ENCODE assay signal across 8 cellular contexts in genomic region chr12:6891637-6892036, GRCh38. TPM values are rescaled to one million over a fixed set of nuclear protein-coding genes. Genes with fewer than 3 reads are reported as not detected.
DNase-seq lines count a peak whose midpoint lies in the region; TF ChIP-seq lines count a peak whose summit lies in the region.

No MANE protein-coding gene starts in this region.

- peaks cover 5% of the 10 kb centered on the region for H3K4me1 Mint-ChIP-seq in nephron

- H3K27me3 Mint-ChIP-seq in nephron (ENCODE audit: low read depth) = peaks cover 4% of the 10 kb centered on the region

- H3K79me2 ChIP-seq in Karpas-422 (ENCODE audit: low read length) = no peaks in the 10 kb centered on the region

- no peaks in the 10 kb centered on the region for H3K36me3 Mint-ChIP-seq in nephron (ENCODE audit: low read depth)

- H3K9ac ChIP-seq in Karpas-422 (ENCODE audit: low read length) = peak overlapping the region; percentile 64

- no peak for TF ChIP-seq CTCF in GM12875 (IDR thresholded peaks at IDR 0.05; ENCODE audit: borderline replicate concordance, insufficient read depth, low read depth, low read length)
- no peak for TF ChIP-seq CTCF in nephron (IDR thresholded peaks at IDR 0.05; ENCODE audit: unreplicated experiment in 3 of 3)

- H3K9me3 Mint-ChIP-seq in nephron = no peaks in the 10 kb centered on the region

- H3K9me3 ChIP-seq in Karpas-422 (ENCODE audit: low read length) = no peaks in the 10 kb centered on the region
- no peaks in the 10 kb centered on the region for H3K9me3 ChIP-seq in effector memory CD4-positive, alpha-beta T cell (ENCODE audit: control insufficient read depth, low read length)

- peak overlapping the region; percentile 98 to 99 (median 99) for H3K27ac Mint-ChIP-seq in nephron

- peak overlapping the region; percentile 55 for H3K4me3 ChIP-seq in GM12875 (ENCODE audit: low read depth, low read length)
- peak overlapping the region; percentile 57; the same call in 1 of the 2 replicates for H3K4me3 ChIP-seq in Karpas-422 (ENCODE audit: low read length)
- peak overlapping the region; percentile 67 for H3K4me3 ChIP-seq in effector memory CD4-positive, alpha-beta T cell (ENCODE audit: insufficient read depth, low read depth, low read length, poor library complexity, severe bottlenecking)

- peaks cover 14% of the 10 kb centered on the region for H3K4me1 ChIP-seq in Karpas-422 (ENCODE audit: low read length)
- peaks cover 6% of the 10 kb centered on the region for H3K4me1 ChIP-seq in effector memory CD4-positive, alpha-beta T cell (ENCODE audit: control insufficient read depth, insufficient read depth, low read length, poor library complexity, severe bottlenecking)

- H3K4me2 ChIP-seq in Karpas-422 (ENCODE audit: low read depth, low read length, poor library complexity, severe bottlenecking) = peak overlapping the region; percentile 68

- no peak for DNase-seq in Karpas-422
- no peak for DNase-seq in effector memory CD4-positive, alpha-beta T cell
- DNase-seq in DMS79 (lab: John Stamatoyannopoulos, UW) = no peak
- DNase-seq in AG08395 (ENCODE audit: low spot score) = no peak
- DNase-seq in nucleus accumbens (lab: John Stamatoyannopoulos, UW) = no peak
- DNase-seq in HuH-7.5 (ENCODE audit: low spot score) = no peak

- H3K27me3 ChIP-seq in Karpas-422 (ENCODE audit: low read length) = no peaks in the 10 kb centered on the region
- no peaks in the 10 kb centered on the region for H3K27me3 ChIP-seq in effector memory CD4-positive, alpha-beta T cell (replicated peaks; ENCODE audit: control insufficient read depth, insufficient read depth, low read length, poor library complexity, severe bottlenecking)

- H2AFZ ChIP-seq in Karpas-422 (ENCODE audit: low read length) = peak overlapping the region; percentile 93; the same call in 1 of the 2 replicates

- H3K4me3 Mint-ChIP-seq in nephron = peak overlapping the region; percentile 81 to 89 (median 88)

- no peak overlapping the region for H3K27ac ChIP-seq in Karpas-422 (ENCODE audit: low read length)
- H3K27ac ChIP-seq in effector memory CD4-positive, alpha-beta T cell (ENCODE audit: insufficient read depth, low read length, poor library complexity, severe bottlenecking) = peak overlapping the region; percentile 96

- H4K20me1 ChIP-seq in Karpas-422 (ENCODE audit: insufficient read depth, low read depth, low read length) = no peaks in the 10 kb centered on the region

- peaks cover 4% of the 10 kb centered on the region; the same call in 1 of the 2 replicates for H3K36me3 ChIP-seq in Karpas-422 (ENCODE audit: insufficient read depth, low read length)
- H3K36me3 ChIP-seq in effector memory CD4-positive, alpha-beta T cell (ENCODE audit: control insufficient read depth, insufficient read depth, low read length) = no peaks in the 10 kb centered on the region

- no peaks in the 10 kb centered on the region for H3K9me2 ChIP-seq in Karpas-422 (replicated peaks; ENCODE audit: insufficient read depth, low read length)

RNA-seq across cellular contexts. Expression of gene LRRC23, which starts 13.0 kb away (rescaled TPM):
- total RNA-seq in Karpas-422 (2014; rRNA removed; shearing (Covaris generic); ENCODE audit: low replicate concordance) = 8.7 and 9.7 TPM in 2 replicates

RNA-seq across cellular contexts. Expression of gene SPSB2, which starts 18.5 kb away (rescaled TPM):
- total RNA-seq in Karpas-422 (2014; rRNA removed; shearing (Covaris generic); ENCODE audit: low replicate concordance) = 5.9 and 7.4 TPM in 2 replicates

RNA-seq across cellular contexts. Expression of gene ENO2, which starts 22.7 kb away (rescaled TPM):
- total RNA-seq in Karpas-422 (2014; rRNA removed; shearing (Covaris generic); ENCODE audit: low replicate concordance) = 40.3 and 43.1 TPM in 2 replicates

RNA-seq across cellular contexts. Expression of gene TPI1, which starts 24.3 kb away (rescaled TPM):
- 1,584 and 1,673 TPM in 2 replicates for total RNA-seq in Karpas-422 (2014; rRNA removed; shearing (Covaris generic); ENCODE audit: low replicate concordance)

RNA-seq across cellular contexts. Expression of gene ATN1, which starts 36.1 kb away (rescaled TPM):
- total RNA-seq in Karpas-422 (2014; rRNA removed; shearing (Covaris generic); ENCODE audit: low replicate concordance) = 8.8 and 11.7 TPM in 2 replicates
